Comparison of ENCODE assay signal across 11 cellular contexts in genomic region chr19:9622531-9622930, GRCh38. TPM values are rescaled to one million over a fixed set of nuclear protein-coding genes. Genes with fewer than 3 reads are reported as not detected.
DNase-seq lines count a peak whose midpoint lies in the region; ATAC-seq and TF ChIP-seq lines count a peak whose summit lies in the region.
"Had no signal": no experiment of that assay in that cellular context is flagged by ENCODE, and none has a peak within 500 bp of the region (broad histone marks: within the 10 kb centered on the region; RNA-seq: fewer than 3 reads in every experiment).

No MANE protein-coding gene starts in this region.

- H3K4me2 ChIP-seq in IMR-90 (ENCODE audit: low read depth, low read length): peak overlapping the region; percentile 55
- peak overlapping the region; percentile 75 for H3K4me2 ChIP-seq in mammary epithelial cell (ENCODE audit: insufficient read depth, low read depth, low read length)

- peaks cover 9% of the 10 kb centered on the region for H3K36me3 ChIP-seq in CD8-positive, alpha-beta T cell (ENCODE audit: insufficient read depth, low read length)
- H3K36me3 ChIP-seq in IMR-90 (ENCODE audit: control insufficient read depth, insufficient read depth, low read length) (peaks cover 17% of the 10 kb centered on the region), mammary epithelial cell (ENCODE audit: insufficient read depth, low read length) (peaks cover 13% of the 10 kb centered on the region)
- H3K36me3 ChIP-seq in naive thymus-derived CD4-positive, alpha-beta T cell (ENCODE audit: control insufficient read depth in 2 of 3, insufficient read depth in 3 of 3, low read length in 3 of 3): peaks cover 7 to 20% (median 8%) of the 10 kb centered on the region in 3 experiments

- POLR2A ChIA-PET in CD8-positive, alpha-beta T cell (lab: Charles Lee): interaction anchor here (1.1 kb wide), 1 partner anchor 173 kb away, joined by 3 read pairs; no protein-coding TSS in a partner anchor
- POLR2A ChIA-PET in IMR-90 (lab: Charles Lee; ENCODE audit: unreplicated experiment): no interaction called here
- POLR2A ChIA-PET in naive thymus-derived CD4-positive, alpha-beta T cell (lab: Charles Lee): interaction anchor here (0.8 to 2.3 kb wide), 4 partner anchors 53 to 205 kb away, joined by 3 to 20 read pairs (median 4); partner anchors contain the start of genes UBL5 and ZNF846

- no peak for DNase-seq in CD8-positive, alpha-beta T cell
- DNase-seq in IMR-90 (no peak), mammary epithelial cell (peak; percentile 76), ecto neural progenitor cell (ENCODE audit: low spot score) (no peak), NCI-H345 treated with DMSO at 0.1 percent for 48 hours (lab: John Stamatoyannopoulos, UW; ENCODE audit: unreplicated experiment) (no peak), islet precursor cell (no peak)
- no peak for DNase-seq in naive thymus-derived CD4-positive, alpha-beta T cell
- DNase-seq: body of pancreas, SW 1271, transverse colon had no signal

- no peak overlapping the region for H2BK15ac ChIP-seq in IMR-90 (ENCODE audit: low read depth, low read length)

- dilution Hi-C loops in IMR-90 (cut with HindIII; ENCODE audit: low sequenced_read_pairs, unreplicated experiment): loop anchor here (10.0 kb wide), 1 partner anchor 172 kb away; no protein-coding TSS in a partner anchor
- dilution Hi-C loops in mammary epithelial cell (cut with HindIII; ENCODE audit: low sequenced_read_pairs): loop anchor here (5.0 kb wide), 1 partner anchor 175 kb away; no protein-coding TSS in a partner anchor

- TF ChIP-seq RAD21 in IMR-90 (IDR thresholded peaks at IDR 0.05; ENCODE audit: low read length): no peak

- no peak for TF ChIP-seq POLR2A in IMR-90 (IDR thresholded peaks at IDR 0.05; ENCODE audit: low read depth, low read length)

- H3K9me1 ChIP-seq in IMR-90 (ENCODE audit: insufficient read depth, low read length): no peaks in the 10 kb centered on the region

- H2BK5ac ChIP-seq in IMR-90 (ENCODE audit: low read depth, low read length, poor library complexity, severe bottlenecking): peak overlapping the region; percentile 34

- ATAC-seq in CD8-positive, alpha-beta T cell: no peak
- no peak for ATAC-seq in IMR-90 (ENCODE audit: low read depth)
- no peak for ATAC-seq in naive thymus-derived CD4-positive, alpha-beta T cell
- ATAC-seq in HG03108 (IDR thresholded peaks at IDR 0.05; ENCODE audit: unreplicated experiment): no peak
- ATAC-seq: body of pancreas had no signal

- no peak overlapping the region; the same call in 1 of the 2 replicates for H2BK20ac ChIP-seq in IMR-90 (ENCODE audit: low read depth, low read length)

- peak overlapping the region; percentile 70 for H2AK5ac ChIP-seq in IMR-90 (ENCODE audit: low read depth, low read length)

- H4K5ac ChIP-seq in IMR-90 (ENCODE audit: low read depth, low read length): peak overlapping the region; percentile 98

- no peak for TF ChIP-seq CTCF in CD8-positive, alpha-beta T cell (IDR thresholded peaks at IDR 0.05)
- TF ChIP-seq CTCF in IMR-90 (conservative IDR thresholded peaks at IDR 0.05; ENCODE audit: low read depth, low read length): no peak
- TF ChIP-seq CTCF in mammary epithelial cell (conservative IDR thresholded peaks at IDR 0.05 in 1 of 2, IDR thresholded peaks at IDR 0.05 in 1 of 2; ENCODE audit: extremely low read depth in 1 of 2, insufficient read depth in 1 of 2, low read depth in 1 of 2, low read length in 2 of 2): no peak

- BruUV-seq in IMR-90 (replicated peaks; lab: Mats Ljungman, UMichigan): no TSS peak
- BruUV-seq in mammary epithelial cell (replicated peaks; lab: Mats Ljungman, UMichigan): no TSS peak

- peak overlapping the region; percentile 84 for H3K27ac Mint-ChIP-seq in CD8-positive, alpha-beta T cell
- H3K27ac Mint-ChIP-seq in naive thymus-derived CD4-positive, alpha-beta T cell: peak overlapping the region in 5 of 9 donors; percentile 41 to 81 (median 50)

- H3K27me3 ChIP-seq in CD8-positive, alpha-beta T cell (ENCODE audit: insufficient read depth, low read length): no peaks in the 10 kb centered on the region
- H3K27me3 ChIP-seq in IMR-90 (ENCODE audit: control insufficient read depth, insufficient read depth, low read length): no peaks in the 10 kb centered on the region
- no peaks in the 10 kb centered on the region for H3K27me3 ChIP-seq in mammary epithelial cell (ENCODE audit: insufficient read depth, low read length)
- H3K27me3 ChIP-seq in naive thymus-derived CD4-positive, alpha-beta T cell (ENCODE audit: control insufficient read depth in 2 of 2, insufficient read depth in 2 of 2, low read length in 2 of 2): no peaks in the 10 kb centered on the region
- H3K27me3 ChIP-seq: body of pancreas, transverse colon had no signal

- H3K4ac ChIP-seq in IMR-90 (ENCODE audit: low read depth, low read length): peak overlapping the region; percentile 77

- peaks cover 37% of the 10 kb centered on the region for H3K79me2 ChIP-seq in mammary epithelial cell (ENCODE audit: insufficient read depth, low read length)

- WGBS in IMR-90 (ENCODE audit: extremely low coverage in 2 of 2, insufficient read length in 1 of 2), 2 experiments: no CpG with 5 or more reads among the region's 2 CpGs
- 3% methylated on average over 2 of the region's 2 CpGs for whole genome bisulfite sequencing in mammary epithelial cell (ENCODE audit: low coverage, missing lambda C conversion rate)

- H3K27ac ChIP-seq in CD8-positive, alpha-beta T cell (ENCODE audit: low read depth, low read length): no peak overlapping the region
- H3K27ac ChIP-seq in IMR-90 (ENCODE audit: insufficient read depth, low read length) (peak overlapping the region; percentile 77; the same call in 1 of the 2 replicates), mammary epithelial cell (ENCODE audit: insufficient read depth, low read depth, low read length) (peak overlapping the region; percentile 77)
- H3K27ac ChIP-seq in naive thymus-derived CD4-positive, alpha-beta T cell (ENCODE audit: low read depth, low read length): no peak overlapping the region

- H3K9me3 ChIP-seq in CD8-positive, alpha-beta T cell (ENCODE audit: low read length): no peaks in the 10 kb centered on the region
- H3K9me3 ChIP-seq in IMR-90 (ENCODE audit: control insufficient read depth, insufficient read depth, low read length) (no peaks in the 10 kb centered on the region), mammary epithelial cell (replicated peaks; ENCODE audit: insufficient read depth, low read length) (no peaks in the 10 kb centered on the region)
- no peaks in the 10 kb centered on the region for H3K9me3 ChIP-seq in naive thymus-derived CD4-positive, alpha-beta T cell (ENCODE audit: control insufficient read depth in 2 of 3, low read length in 3 of 3)
- H3K9me3 ChIP-seq: body of pancreas, transverse colon had no signal

- H3K4me1 ChIP-seq in CD8-positive, alpha-beta T cell (ENCODE audit: insufficient read depth, low read length): peaks cover 15% of the 10 kb centered on the region
- H3K4me1 ChIP-seq in IMR-90 (ENCODE audit: control insufficient read depth, insufficient read depth, low read length) (peaks cover 4% of the 10 kb centered on the region; the same call in 1 of the 2 replicates), mammary epithelial cell (ENCODE audit: insufficient read depth, low read length) (peaks cover 21% of the 10 kb centered on the region)
- peaks cover 12 to 13% of the 10 kb centered on the region in 2 donors for H3K4me1 ChIP-seq in naive thymus-derived CD4-positive, alpha-beta T cell (ENCODE audit: control insufficient read depth in 2 of 2, insufficient read depth in 2 of 2, low read length in 2 of 2)

- H4K20me1 ChIP-seq in IMR-90 (ENCODE audit: insufficient read depth, low read length) (no peaks in the 10 kb centered on the region; the same call in 1 of the 2 replicates), mammary epithelial cell (ENCODE audit: insufficient read depth, low read length) (no peaks in the 10 kb centered on the region)

- in situ Hi-C loops in IMR-90 (cut with MboI; ENCODE audit: low sequenced_read_pairs): no loop called here
- in situ Hi-C loops in mammary epithelial cell (cut with MboI; ENCODE audit: low sequenced_read_pairs in 2 of 2): loop anchor here (5.0 to 10.0 kb wide), 2 partner anchors 170 to 172 kb away; no protein-coding TSS in a partner anchor

- peaks cover 5% of the 10 kb centered on the region for H3K9me3 Mint-ChIP-seq in CD8-positive, alpha-beta T cell
- peaks cover 0 to 12% (median 4%) of the 10 kb centered on the region in 11 donors for H3K9me3 Mint-ChIP-seq in naive thymus-derived CD4-positive, alpha-beta T cell

- H2AFZ ChIP-seq in IMR-90 (replicated peaks; ENCODE audit: low read length, poor library complexity) (no peak overlapping the region), mammary epithelial cell (ENCODE audit: low read depth, low read length) (peak overlapping the region; percentile 48)

- intact Hi-C loops in CD8-positive, alpha-beta T cell (cut with DNase I, micrococcal nuclease): loop anchor here in 1 of 2 experiments (5.0 kb wide), 2 partner anchors 185 to 295 kb away; partner anchors contain the start of gene ZNF266
- intact Hi-C loops in IMR-90 (cut with micrococcal nuclease) (loop anchor here (10.0 kb wide), 1 partner anchor 292 kb away; no protein-coding TSS in a partner anchor), mammary epithelial cell (cut with micrococcal nuclease) (loop anchor here (1.0 to 10.0 kb wide), 3 partner anchors 225 to 486 kb away; no protein-coding TSS in a partner anchor)
- intact Hi-C loops in naive thymus-derived CD4-positive, alpha-beta T cell (cut with micrococcal nuclease): loop anchor here in 1 of 2 donors (5.0 to 10.0 kb wide), 2 partner anchors 185 to 418 kb away; partner anchors contain the start of gene ZNF266

- peak overlapping the region; percentile 39 for H3K4me3 Mint-ChIP-seq in CD8-positive, alpha-beta T cell
- peak overlapping the region in 8 of 10 donors; percentile 6 to 72 (median 45) for H3K4me3 Mint-ChIP-seq in naive thymus-derived CD4-positive, alpha-beta T cell

- H3K27me3 Mint-ChIP-seq in CD8-positive, alpha-beta T cell (ENCODE audit: low read depth): no peaks in the 10 kb centered on the region
- H3K27me3 Mint-ChIP-seq in naive thymus-derived CD4-positive, alpha-beta T cell: peaks cover 0 to 4% (median 0%) of the 10 kb centered on the region in 5 donors

- H3K23ac ChIP-seq in IMR-90 (ENCODE audit: low read depth, low read length): peak overlapping the region; percentile 53; the same call in 1 of the 2 replicates

- peaks cover 27% of the 10 kb centered on the region for H3K4me1 Mint-ChIP-seq in CD8-positive, alpha-beta T cell (ENCODE audit: low read depth)
- peaks cover 13 to 34% (median 25%) of the 10 kb centered on the region in 7 donors for H3K4me1 Mint-ChIP-seq in naive thymus-derived CD4-positive, alpha-beta T cell

- H3K56ac ChIP-seq in IMR-90 (ENCODE audit: extremely low read depth, insufficient read depth, low read length): peak overlapping the region; percentile 51; the same call in 1 of the 2 replicates

- H4K91ac ChIP-seq in IMR-90 (ENCODE audit: insufficient read depth, low read depth, low read length): peak overlapping the region; percentile 51; the same call in 1 of the 2 replicates

- H4K8ac ChIP-seq in IMR-90 (ENCODE audit: low read depth in 2 of 2, low read length in 2 of 2): peak overlapping the region; percentile 83 to 89

- H3K79me1 ChIP-seq in IMR-90 (ENCODE audit: low read depth in 1 of 2, low read length in 2 of 2): peaks cover 35 to 39% of the 10 kb centered on the region in 2 experiments

- no peak overlapping the region for H2AK9ac ChIP-seq in IMR-90 (replicated peaks; ENCODE audit: low read depth, low read length, poor library complexity)

- peaks cover 34% of the 10 kb centered on the region for H3K36me3 Mint-ChIP-seq in CD8-positive, alpha-beta T cell
- peaks cover 0 to 39% (median 16%) of the 10 kb centered on the region in 5 donors for H3K36me3 Mint-ChIP-seq in naive thymus-derived CD4-positive, alpha-beta T cell

- H3K9ac ChIP-seq in IMR-90 (ENCODE audit: low read depth, low read length) (peak overlapping the region; percentile 43; the same call in 1 of the 2 replicates), mammary epithelial cell (ENCODE audit: insufficient read depth, low read length) (peak overlapping the region; percentile 32)

- H3K14ac ChIP-seq in IMR-90 (replicated peaks; ENCODE audit: low read depth, low read length): peak overlapping the region; percentile 60; the same call in 1 of the 2 replicates

- no peak overlapping the region for H3K4me3 ChIP-seq in CD8-positive, alpha-beta T cell (ENCODE audit: low read depth, low read length)
- no peak overlapping the region for H3K4me3 ChIP-seq in IMR-90 (ENCODE audit: insufficient read depth, low read depth, low read length)
- peak overlapping the region; percentile 16 to 93 (median 52) for H3K4me3 ChIP-seq in mammary epithelial cell (replicated peaks in 1 of 3; ENCODE audit: insufficient read depth in 1 of 3, low read depth in 2 of 3, low read length in 3 of 3)
- no peak overlapping the region for H3K4me3 ChIP-seq in naive thymus-derived CD4-positive, alpha-beta T cell (ENCODE audit: low read length)

- CTCF ChIA-PET in CD8-positive, alpha-beta T cell (lab: Charles Lee): interaction anchor here (0.7 to 2.6 kb wide), 5 partner anchors 146 to 417 kb away, joined by 3 to 8 read pairs (median 6); partner anchors contain the start of gene ZNF846
- CTCF ChIA-PET in IMR-90 (lab: Yijun Ruan, JAX) (no interaction called here), mammary epithelial cell (lab: Charles Lee; ENCODE audit: low non-redundant PET) (interaction anchor here (0.7 kb wide), 1 partner anchor 338 kb away, joined by 3 read pairs; no protein-coding TSS in a partner anchor)
- CTCF ChIA-PET in naive thymus-derived CD4-positive, alpha-beta T cell (lab: Charles Lee): interaction anchor here (1.1 kb wide), 1 partner anchor 37 kb away, joined by 3 read pairs; no protein-coding TSS in a partner anchor

- H2BK120ac ChIP-seq in IMR-90 (ENCODE audit: low read depth, low read length): peak overlapping the region; percentile 22; the same call in 1 of the 2 replicates

- H3K18ac ChIP-seq in IMR-90 (ENCODE audit: low read depth, low read length): no peak overlapping the region

RNA-seq across cellular contexts. Expression of gene ZNF561, which starts 1.5 kb away (rescaled TPM):
- total RNA-seq in CD8-positive, alpha-beta T cell: 10 to 100 TPM; 35.5 to 39.8 TPM
- 38.9 TPM in 2 replicates for total RNA-seq in IMR-90 (2012; rRNA removed)
- polyA plus RNA-seq in IMR-90 (2012; rRNA removed): 15.9 and 22.5 TPM in 2 replicates
- polyA plus RNA-seq in IMR-90 (2012; cell fraction: cytosol; rRNA removed): 6.4 and 13.5 TPM in 2 replicates
- 22.5 and 57.4 TPM in 2 replicates for polyA plus RNA-seq in IMR-90 (2012; cell fraction: nucleus; rRNA removed; ENCODE audit: low replicate concordance)
- total RNA-seq in mammary epithelial cell: 10 to 100 TPM; 62.6 to 78.3 TPM
- 37.0 TPM for polyA plus RNA-seq in mammary epithelial cell
- 118 TPM for polyA minus RNA-seq in mammary epithelial cell
- total RNA-seq in naive thymus-derived CD4-positive, alpha-beta T cell: 10 to 100 TPM; 35.9 to 72.5 (median 42.3) TPM
- 10 to 100 TPM; 17.0 to 23.0 TPM for polyA plus RNA-seq in naive thymus-derived CD4-positive, alpha-beta T cell

RNA-seq across cellular contexts. Expression of gene ZNF121, which starts 38.2 kb away (rescaled TPM):
- 10 to 100 TPM; 40.6 to 43.2 TPM for total RNA-seq in CD8-positive, alpha-beta T cell
- total RNA-seq in IMR-90 (2012; rRNA removed) (62.9 and 83.6 TPM in 2 replicates), mammary epithelial cell (10 to 100 TPM; 62.4 to 70.5 TPM)
- polyA plus RNA-seq in IMR-90 (2012; rRNA removed) (2.0 and 3.1 TPM in 2 replicates), mammary epithelial cell (5.7 TPM)
- 0.18 and 0.48 TPM in 2 replicates for polyA plus RNA-seq in IMR-90 (2012; cell fraction: cytosol; rRNA removed)
- polyA plus RNA-seq in IMR-90 (2012; cell fraction: nucleus; rRNA removed; ENCODE audit: low replicate concordance): 0.69 and 5.7 TPM in 2 replicates
- polyA minus RNA-seq in mammary epithelial cell: 57.5 TPM
- 10 to 100 TPM; 28.3 to 49.4 (median 47.0) TPM for total RNA-seq in naive thymus-derived CD4-positive, alpha-beta T cell
- 1 to 10 TPM; 3.3 to 5.0 TPM for polyA plus RNA-seq in naive thymus-derived CD4-positive, alpha-beta T cell

RNA-seq across cellular contexts. Expression of gene ZNF562, which starts 52.4 kb away (rescaled TPM):
- 10 to 100 TPM; 13.6 to 16.5 TPM for total RNA-seq in CD8-positive, alpha-beta T cell
- 41.7 and 43.7 TPM in 2 replicates for total RNA-seq in IMR-90 (2012; rRNA removed)
- 3.7 and 5.2 TPM in 2 replicates for polyA plus RNA-seq in IMR-90 (2012; rRNA removed)
- polyA plus RNA-seq in IMR-90 (2012; cell fraction: cytosol; rRNA removed): 0.90 and 1.2 TPM in 2 replicates
- polyA plus RNA-seq in IMR-90 (2012; cell fraction: nucleus; rRNA removed; ENCODE audit: low replicate concordance): 2.2 and 8.4 TPM in 2 replicates
- total RNA-seq in mammary epithelial cell: 10 to 100 TPM; 42.8 to 42.9 TPM
- 11.7 TPM for polyA plus RNA-seq in mammary epithelial cell
- polyA minus RNA-seq in mammary epithelial cell: 96.5 TPM
- 10 to 100 TPM in 4 of 5 experiments, 1 to 10 TPM in 1; 8.9 to 18.6 (median 16.5) TPM for total RNA-seq in naive thymus-derived CD4-positive, alpha-beta T cell
- 1 to 10 TPM; 1.3 to 4.5 TPM for polyA plus RNA-seq in naive thymus-derived CD4-positive, alpha-beta T cell

Comparison
In these comparisons a context has a peak if more than half of its experiments do, and no peak if none do; other contexts are left out.
1. H3K27ac ChIP-seq: peak in IMR-90 (single experiment) and mammary epithelial cell (single experiment); none in CD8-positive, alpha-beta T cell (single experiment) and naive thymus-derived CD4-positive, alpha-beta T cell (single experiment).
2. H3K4me3 ChIP-seq: peak in mammary epithelial cell (3 of 3); none in CD8-positive, alpha-beta T cell (single experiment), IMR-90 (single experiment) and naive thymus-derived CD4-positive, alpha-beta T cell (single experiment).